14 cellular contexts compared by ENCODE assay signal in genomic region chr2:2808551-2809058, GRCh38.
DNase-seq lines count a peak whose midpoint lies in the region; TF ChIP-seq lines count a peak whose summit lies in the region.
"Had no signal": no experiment of that assay in that cellular context is flagged by ENCODE, and none has a peak within 500 bp of the region (broad histone marks: within the 10 kb centered on the region; RNA-seq: fewer than 3 reads in every experiment).

No MANE protein-coding gene starts in this region.

- peaks cover under 1% of the 10 kb centered on the region for H3K9me3 ChIP-seq in vagina
- no peaks in the 10 kb centered on the region for H3K9me3 ChIP-seq in hepatocyte (ENCODE audit: low read depth)

- peak; percentile 3 for DNase-seq in D341Med (ENCODE audit: low spot score)
- DNase-seq in H7 = peak; percentile 13
- peak; percentile 27 for DNase-seq in islet precursor cell
- peak; percentile 55 to 72 for DNase-seq in vagina (ENCODE audit: extremely low spot score in 2 of 2)
- DNase-seq in hepatocyte (ENCODE audit: low spot score) = no peak
- no peak for DNase-seq in nucleus accumbens (lab: John Stamatoyannopoulos, UW)
- DNase-seq: C1 segment of cervical spinal cord; Calu3; CD4-positive, alpha-beta memory T cell; COR-L47; DMS153; DND-41; GOT3; HCEC 1CT had no signal

- 74% methylated on average over 7 of the region's 7 CpGs for WGBS in hepatocyte (ENCODE audit: low lambda C conversion rate, missing lambda C conversion rate)

- H2AFZ ChIP-seq in hepatocyte = no peak overlapping the region

- H4K20me1 ChIP-seq in hepatocyte (ENCODE audit: insufficient read depth, poor library complexity, severe bottlenecking) = no peaks in the 10 kb centered on the region

- H3K27me3 ChIP-seq in H7 (ENCODE audit: control insufficient read depth, insufficient read depth, low read length) = no peaks in the 10 kb centered on the region
- no peaks in the 10 kb centered on the region for H3K27me3 ChIP-seq in vagina
- H3K27me3 ChIP-seq in hepatocyte = no peaks in the 10 kb centered on the region

- H3K9me2 ChIP-seq in hepatocyte (replicated peaks; ENCODE audit: insufficient read depth) = no peaks in the 10 kb centered on the region

- H3K4me3 ChIP-seq in H7 (ENCODE audit: insufficient read depth, low read depth, low read length) (no peak overlapping the region), vagina (no peak overlapping the region), hepatocyte (no peak overlapping the region)

- no peak overlapping the region for H3K4me2 ChIP-seq in hepatocyte

- H3K4me1 ChIP-seq in vagina = no peaks in the 10 kb centered on the region
- no peaks in the 10 kb centered on the region for H3K4me1 ChIP-seq in hepatocyte (ENCODE audit: insufficient read depth)

- H3K36me3 ChIP-seq in H7 (replicated peaks; ENCODE audit: control insufficient read depth, insufficient read depth, low read length) (no peaks in the 10 kb centered on the region), vagina (no peaks in the 10 kb centered on the region), hepatocyte (replicated peaks; ENCODE audit: insufficient read depth, low read depth) (no peaks in the 10 kb centered on the region)

- H3K27ac ChIP-seq in vagina (no peak overlapping the region), hepatocyte (no peak overlapping the region)

- TF ChIP-seq POLR2A in vagina (IDR thresholded peaks at IDR 0.05) = no peak

- H3K79me2 ChIP-seq in hepatocyte = no peaks in the 10 kb centered on the region

- TF ChIP-seq CTCF in vagina (IDR thresholded peaks at IDR 0.05) = no peak
- TF ChIP-seq CTCF in hepatocyte (IDR thresholded peaks at IDR 0.05; ENCODE audit: poor library complexity) = no peak

- intact Hi-C loops in vagina (cut with DNase I) = loop anchor here (10.0 kb wide), 1 partner anchor 1886 kb away; no protein-coding TSS in a partner anchor

Comparison
In these comparisons a context has a peak if more than half of its experiments do, and no peak if none do; other contexts are left out.
1. DNase-seq: peak in D341Med (single experiment), H7 (single experiment), islet precursor cell (single experiment) and vagina (2 of 2); none in hepatocyte (single experiment) and nucleus accumbens (0 of 56).